In the genomic region with DNA sequence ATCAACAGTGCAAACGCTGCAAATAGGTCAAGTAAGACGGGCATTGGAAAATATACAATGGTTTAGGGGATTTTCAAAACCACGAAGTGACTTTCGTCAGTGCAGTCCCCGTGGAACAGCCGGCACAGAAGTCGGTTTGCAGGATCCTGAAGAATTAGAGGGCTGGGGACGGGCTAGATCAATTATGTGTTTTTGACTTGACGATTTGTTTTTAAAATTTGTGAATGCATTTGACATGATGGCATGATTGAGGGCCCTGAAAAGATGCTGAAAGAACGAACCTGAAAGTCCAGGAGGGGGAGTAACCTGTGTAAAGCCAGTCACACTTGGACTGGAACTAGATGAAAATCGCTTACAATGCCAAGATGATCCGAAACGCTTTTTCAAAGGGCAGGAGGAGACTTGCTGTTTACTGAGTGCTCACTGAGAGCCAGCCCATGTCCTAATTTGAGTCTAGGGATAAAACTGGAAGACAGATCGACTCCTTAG, we compare ENCODE assay signal across 8 cellular contexts. TPM values are rescaled to one million over a fixed set of nuclear protein-coding genes. Genes with fewer than 3 reads are reported as not detected.
DNase-seq lines count a peak whose midpoint lies in the region; ATAC-seq and TF ChIP-seq lines count a peak whose summit lies in the region.

No MANE protein-coding gene starts in this region.

- H3K9me3 Mint-ChIP-seq in CD4-positive, alpha-beta T cell: peaks cover 2% of the 10 kb centered on the region
- H3K9me3 Mint-ChIP-seq in nephron progenitor cell: peaks cover 31% of the 10 kb centered on the region

- H3K4me2 ChIP-seq in GM23248 (ENCODE audit: unreplicated experiment): peak overlapping the region; percentile 83

- H3K9me2 ChIP-seq in GM23248 (ENCODE audit: insufficient read depth): no peaks in the 10 kb centered on the region

- H3K79me2 ChIP-seq in GM23248 (ENCODE audit: insufficient read depth): peaks cover 36% of the 10 kb centered on the region

- POLR2A ChIA-PET in CD4-positive, alpha-beta T cell (lab: Charles Lee): interaction anchor here (1.0 to 1.5 kb wide), 2 partner anchors 17 to 79 kb away, joined by 5 to 6 read pairs; partner anchors contain the start of gene VWA8

- H3K27ac ChIP-seq in CD4-positive, alpha-beta T cell (ENCODE audit: low read depth, low read length): peak overlapping the region; percentile 53
- peak overlapping the region; percentile 66 for H3K27ac ChIP-seq in GM23248

- peak overlapping the region; percentile 85 for H2AFZ ChIP-seq in GM23248

- peak; percentile 9 for ATAC-seq in CD4-positive, alpha-beta T cell (ENCODE audit: poor library complexity)
- no peak for ATAC-seq in HG03571 (IDR thresholded peaks at IDR 0.05; ENCODE audit: unreplicated experiment)

- no peaks in the 10 kb centered on the region for H3K27me3 Mint-ChIP-seq in CD4-positive, alpha-beta T cell
- peaks cover 33% of the 10 kb centered on the region for H3K27me3 Mint-ChIP-seq in nephron progenitor cell (ENCODE audit: low read depth, poor library complexity)

- WGBS in GM23248 (ENCODE audit: low coverage in 1 of 2, low lambda C conversion rate in 2 of 2, missing lambda C conversion rate in 2 of 2), 2 experiments: 45 to 46% methylated on average over 14 of the region's 14 CpGs

- peak overlapping the region; percentile 85 for H3K27ac Mint-ChIP-seq in CD4-positive, alpha-beta T cell
- peak overlapping the region; percentile 67 for H3K27ac Mint-ChIP-seq in nephron progenitor cell

- H3K4me3 ChIP-seq in GM23248: peak overlapping the region; percentile 79
- peak overlapping the region; percentile 85 for H3K4me3 ChIP-seq in epithelial cell of proximal tubule (ENCODE audit: low read depth, low read length)

- intact Hi-C loops in CD4-positive, alpha-beta T cell (cut with DNase I, micrococcal nuclease): no loop called here

- no peaks in the 10 kb centered on the region for H3K36me3 ChIP-seq in GM23248 (ENCODE audit: low read depth)

- H3K9me3 ChIP-seq in CD4-positive, alpha-beta T cell (ENCODE audit: control insufficient read depth, low read length): peaks cover 4% of the 10 kb centered on the region
- H3K9me3 ChIP-seq in GM23248 (ENCODE audit: low read depth): no peaks in the 10 kb centered on the region

- peaks cover 23% of the 10 kb centered on the region; the same call in 1 of the 2 replicates for H3F3A ChIP-seq in GM23248 (ENCODE audit: insufficient read depth)

- DNase-seq in CD4-positive, alpha-beta T cell: peak in 1 of 10 experiments; percentile 6
- no peak for DNase-seq in GM23248
- DNase-seq in RPMI8226: peak; percentile 70
- DNase-seq in epithelial cell of proximal tubule (ENCODE audit: low read depth): no peak
- DNase-seq in nephron progenitor cell: no peak
- no peak for DNase-seq in activated gamma-delta T cell (lab: John Stamatoyannopoulos, UW)
- no peak for DNase-seq in effector CD8-positive, alpha-beta T cell (lab: John Stamatoyannopoulos, UW)

- H3K4me1 ChIP-seq in GM23248 (ENCODE audit: insufficient read depth): peaks cover 6% of the 10 kb centered on the region; the same call in 1 of the 2 replicates

- H3K4me1 Mint-ChIP-seq in CD4-positive, alpha-beta T cell (ENCODE audit: low read depth): peaks cover 19% of the 10 kb centered on the region
- H3K4me1 Mint-ChIP-seq in nephron progenitor cell: peaks cover 32% of the 10 kb centered on the region

- no peak for TF ChIP-seq CTCF in CD4-positive, alpha-beta T cell (IDR thresholded peaks at IDR 0.05)
- TF ChIP-seq CTCF in epithelial cell of proximal tubule (conservative IDR thresholded peaks at IDR 0.05; ENCODE audit: low read depth, low read length) (peak; percentile 22), nephron progenitor cell (IDR thresholded peaks at IDR 0.05) (no peak)

- H4K20me1 ChIP-seq in GM23248 (ENCODE audit: insufficient read depth): no peaks in the 10 kb centered on the region

- peaks cover 7% of the 10 kb centered on the region for H3K36me3 Mint-ChIP-seq in CD4-positive, alpha-beta T cell (ENCODE audit: low read depth)
- H3K36me3 Mint-ChIP-seq in nephron progenitor cell (ENCODE audit: low read depth): no peaks in the 10 kb centered on the region

- peak overlapping the region; percentile 77 for H3K9ac ChIP-seq in GM23248

- CTCF ChIA-PET in CD4-positive, alpha-beta T cell (lab: Charles Lee): interaction anchor here (1.4 kb wide), 1 partner anchor 79 kb away, joined by 3 read pairs; no protein-coding TSS in a partner anchor

- H3K27me3 ChIP-seq in CD4-positive, alpha-beta T cell (ENCODE audit: control insufficient read depth, insufficient read depth, low read length): no peaks in the 10 kb centered on the region
- H3K27me3 ChIP-seq in GM23248 (replicated peaks; ENCODE audit: insufficient read depth): no peaks in the 10 kb centered on the region

- in situ Hi-C loops in GM23248 (cut with MboI): no loop called here

- H3K4me3 Mint-ChIP-seq in CD4-positive, alpha-beta T cell: peak overlapping the region; percentile 87
- peak overlapping the region; percentile 90 for H3K4me3 Mint-ChIP-seq in nephron progenitor cell

RNA-seq across cellular contexts. Expression of gene DGKH, which starts 8.9 kb away (rescaled TPM):
- 1 to 10 TPM; 6.0 TPM for total RNA-seq in CD4-positive, alpha-beta T cell
- total RNA-seq in GM23248 (2014; rRNA removed; shearing (Covaris generic)): 7.0 and 7.1 TPM in 2 replicates
- 1.4 and 1.5 TPM in 2 replicates for polyA plus RNA-seq in GM23248 (2016; fragmentation: Nextera tagmentation; extraction: Ambion mirVana)
- total RNA-seq in epithelial cell of proximal tubule: 10.0 and 10.3 TPM in 2 replicates
